Comparison of ENCODE assay signal across 22 cellular contexts in the genomic region with DNA sequence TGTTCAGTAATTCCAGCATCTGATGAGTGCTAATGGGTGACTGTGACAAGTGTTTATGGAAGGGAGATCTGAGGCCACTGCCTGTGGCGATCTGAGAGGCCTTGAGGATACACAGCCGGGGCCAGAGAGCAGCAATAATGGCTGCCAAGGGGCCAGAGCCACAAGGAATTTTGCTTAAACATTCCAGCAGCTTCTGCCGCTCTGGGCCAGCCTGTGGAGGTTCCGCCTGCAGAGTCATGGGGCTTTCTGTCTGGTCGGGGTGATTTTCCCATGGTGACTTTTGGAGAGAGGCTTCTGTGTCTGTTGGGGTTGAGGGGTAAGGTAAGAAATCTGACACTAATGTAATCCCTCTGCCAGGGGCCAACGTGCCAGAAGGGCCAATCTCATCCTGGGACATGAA.
DNase-seq lines count a peak whose midpoint lies in the region; TF ChIP-seq lines count a peak whose summit lies in the region.
"Had no signal": no experiment of that assay in that cellular context is flagged by ENCODE, and none has a peak within 500 bp of the region (broad histone marks: within the 10 kb centered on the region; RNA-seq: fewer than 3 reads in every experiment).

No MANE protein-coding gene starts in this region.

- WGBS in endodermal cell (ENCODE audit: insufficient coverage in 1 of 2, insufficient read length in 1 of 2), 2 experiments, result 83 to 90% methylated on average over 2 to 6 of the region's 6 CpGs

- H3K36me3 ChIP-seq in endodermal cell (ENCODE audit: control insufficient read depth, insufficient read depth, low read length) (no peaks in the 10 kb centered on the region), tibial artery (no peaks in the 10 kb centered on the region)
- H3K36me3 ChIP-seq: breast epithelium, left ventricle myocardium inferior, right lobe of liver, upper lobe of left lung had no signal

- H3K4me1 Mint-ChIP-seq in endodermal cell, result peaks cover 29% of the 10 kb centered on the region

- H3K4me3 ChIP-seq in endodermal cell (ENCODE audit: low read length), result no peak overlapping the region
- no peak overlapping the region for H3K4me3 ChIP-seq in tibial artery
- H3K4me3 ChIP-seq: breast epithelium, left ventricle myocardium inferior, right lobe of liver, upper lobe of left lung had no signal

- DNase-seq in M059J (ENCODE audit: low read depth), result peak; percentile 52
- DNase-seq in endodermal cell, result peak; percentile 67
- peak; percentile 28 for DNase-seq in myocyte (ENCODE audit: low read depth)
- DNase-seq in tibial artery, result no peak
- DNase-seq in activated gamma-delta T cell treated with Interleukin-2 at 50 U/mL for 16 hours, result no peak
- DNase-seq in GDM1 (lab: John Stamatoyannopoulos, UW), result no peak
- no peak for DNase-seq in A172 (ENCODE audit: low spot score)
- DNase-seq: activated CD4-positive, alpha-beta memory T cell treated with anti-CD3 and anti-CD28 coated beads, Interleukin-2, amount 10 ng/mL, durations not matched to agents 7 days and 5 days; activated T-cell treated with anti-CD3 and anti-CD28 coated beads, Interleukin-2, amount 50 U/mL, for 24 hours; Caco-2; left ventricle myocardium inferior; NCI-H146; NCI-H2171; NCI-H526; right lobe of liver; SHP77; stimulated activated naive CD4-positive, alpha-beta T cell; T-helper 17 cell; upper lobe of left lung had no signal

- H3K36me3 Mint-ChIP-seq in endodermal cell (ENCODE audit: low read depth), result no peaks in the 10 kb centered on the region
- H3K36me3 Mint-ChIP-seq: activated naive CD8-positive, alpha-beta T cell had no signal

- H3K27ac ChIP-seq in endodermal cell (ENCODE audit: low read depth, low read length), result peak overlapping the region; percentile 19
- peak overlapping the region; percentile 71 for H3K27ac ChIP-seq in tibial artery
- H3K27ac ChIP-seq: breast epithelium, left ventricle myocardium inferior, parathyroid adenoma, right lobe of liver, upper lobe of left lung had no signal

- H3K4me3 Mint-ChIP-seq in endodermal cell, result no peak overlapping the region
- H3K4me3 Mint-ChIP-seq: activated CD4-positive, alpha-beta memory T cell treated with anti-CD3 and anti-CD28 coated beads, Interleukin-2, amount 10 ng/mL, durations not matched to agents 7 days and 5 days; activated naive CD8-positive, alpha-beta T cell; activated T-cell treated with anti-CD3 and anti-CD28 coated beads, Interleukin-2, amount 50 U/mL, for 24 hours; T-helper 17 cell had no signal

- H3K9ac ChIP-seq in endodermal cell (ENCODE audit: extremely low read depth, low read length, poor library complexity, severe bottlenecking), result no peak overlapping the region
- H3K9ac ChIP-seq: parathyroid adenoma had no signal

- peaks cover 4% of the 10 kb centered on the region for H3K4me1 ChIP-seq in endodermal cell (ENCODE audit: control insufficient read depth, insufficient read depth, low read length)
- peaks cover 0 to 33% (median 17%) of the 10 kb centered on the region in 4 donors for H3K4me1 ChIP-seq in tibial artery
- H3K4me1 ChIP-seq: breast epithelium, Caco-2, right lobe of liver had no signal

- H3K27me3 Mint-ChIP-seq in endodermal cell (ENCODE audit: insufficient read depth), result no peaks in the 10 kb centered on the region
- H3K27me3 Mint-ChIP-seq: activated CD4-positive, alpha-beta memory T cell treated with anti-CD3 and anti-CD28 coated beads, Interleukin-2, amount 10 ng/mL, durations not matched to agents 7 days and 5 days; activated naive CD8-positive, alpha-beta T cell; activated T-cell treated with anti-CD3 and anti-CD28 coated beads, Interleukin-2, amount 50 U/mL, for 24 hours; T-helper 17 cell had no signal

- no peak overlapping the region for H3K27ac Mint-ChIP-seq in endodermal cell
- H3K27ac Mint-ChIP-seq: activated CD4-positive, alpha-beta memory T cell treated with anti-CD3 and anti-CD28 coated beads, Interleukin-2, amount 10 ng/mL, durations not matched to agents 7 days and 5 days; activated naive CD8-positive, alpha-beta T cell; activated T-cell treated with anti-CD3 and anti-CD28 coated beads, Interleukin-2, amount 50 U/mL, for 24 hours; T-helper 17 cell had no signal

- no peaks in the 10 kb centered on the region for H3K27me3 ChIP-seq in endodermal cell (ENCODE audit: control insufficient read depth, insufficient read depth, low read length, poor library complexity, severe bottlenecking)
- H3K27me3 ChIP-seq in tibial artery, result no peaks in the 10 kb centered on the region
- H3K27me3 ChIP-seq: breast epithelium, right lobe of liver, upper lobe of left lung had no signal

- TF ChIP-seq CTCF in endodermal cell (conservative IDR thresholded peaks at IDR 0.05), result no peak
- TF ChIP-seq CTCF in tibial artery (IDR thresholded peaks at IDR 0.05), result no peak

- H3K9me3 ChIP-seq in endodermal cell (ENCODE audit: control insufficient read depth, low read length) (no peaks in the 10 kb centered on the region), tibial artery (no peaks in the 10 kb centered on the region)
- H3K9me3 ChIP-seq: breast epithelium, Caco-2, left ventricle myocardium inferior, right lobe of liver, upper lobe of left lung had no signal

- no peaks in the 10 kb centered on the region for H3K9me3 Mint-ChIP-seq in endodermal cell
- H3K9me3 Mint-ChIP-seq: activated CD4-positive, alpha-beta memory T cell treated with anti-CD3 and anti-CD28 coated beads, Interleukin-2, amount 10 ng/mL, durations not matched to agents 7 days and 5 days; activated T-cell treated with anti-CD3 and anti-CD28 coated beads, Interleukin-2, amount 50 U/mL, for 24 hours had no signal

- intact Hi-C loops in tibial artery (cut with DNase I; ENCODE audit: low total_unique reads), result no loop called here

Comparison
In these comparisons a context has a peak if more than half of its experiments do, and no peak if none do; other contexts are left out.
1. DNase-seq: peak in M059J (single experiment), endodermal cell (single experiment) and myocyte (single experiment); none in tibial artery (0 of 2), activated gamma-delta T cell treated with Interleukin-2 at 50 U/mL for 16 hours (single experiment), GDM1 (single experiment) and A172 (single experiment).